ENCODE assay signal across 22 cellular contexts in genomic region chr4:38442073-38442788, GRCh38.
A peak's percentile ranks its signal among the peaks of the same experiment; 100 is the strongest.
DNase-seq lines count a peak whose midpoint lies in the region; ATAC-seq, FAIRE-seq and TF ChIP-seq lines count a peak whose summit lies in the region.
"Had no signal": no experiment of that assay in that cellular context is flagged by ENCODE, and none has a peak within 500 bp of the region (broad histone marks: within the 10 kb centered on the region; RNA-seq: fewer than 3 reads in every experiment).

No MANE protein-coding gene starts in this region.

- WGBS in HepG2 (ENCODE audit: low lambda C conversion rate): 29% methylated on average over 5 of the region's 5 CpGs
- 72% methylated on average over 4 of the region's 5 CpGs for WGBS in right lobe of liver (ENCODE audit: insufficient coverage, low coverage, low lambda C conversion rate, missing lambda C conversion rate)
- WGBS in GM12878 (ENCODE audit: insufficient coverage, insufficient replicate concordance, low lambda C conversion rate, missing lambda C conversion rate): under 1% methylated on average over 5 of the region's 5 CpGs

- H3K9me3 Mint-ChIP-seq in stimulated activated memory B cell treated with anti-CD40 and anti-IgM and Interleukin-4, amounts not matched to agents 10 μg/mL and 1 μg/mL and 100 μg/mL, for 72 hours: peaks cover 6% of the 10 kb centered on the region
- H3K9me3 Mint-ChIP-seq in stimulated activated naive CD8-positive, alpha-beta T cell treated with anti-CD3 and anti-CD28 coated beads, Interleukin-15, amount 100 ng/mL, for 72 hours: peaks cover 11 to 21% of the 10 kb centered on the region in 2 donors

- CTCF ChIA-PET in HepG2 (lab: Yijun Ruan, JAX; ENCODE audit: low intra/inter-chr PET ratio, low total read pairs) (no interaction called here), GM12878 (lab: Yijun Ruan, JAX) (interaction anchor here (0.6 to 1.9 kb wide), 2 partner anchors 123 to 875 kb away, joined by 3 to 4 read pairs; no protein-coding TSS in a partner anchor)

- H3K4me3 ChIP-seq in HepG2 (replicated peaks in 1 of 3; ENCODE audit: insufficient read depth in 1 of 3, low read depth in 2 of 3, low read length in 3 of 3) (no peak overlapping the region), right lobe of liver (no peak overlapping the region), GM12878 (no peak overlapping the region)
- H3K4me3 ChIP-seq: A549, GM23248 had no signal

- H3K9ac ChIP-seq in HepG2 (ENCODE audit: insufficient read depth, low read depth, low read length): no peak overlapping the region
- H3K9ac ChIP-seq in GM12878 (ENCODE audit: control insufficient read depth, insufficient read depth, low read length): no peak overlapping the region
- H3K9ac ChIP-seq: GM23248, KMS-11 had no signal

- no peak overlapping the region; the same call in 1 of the 2 replicates for H3K4me2 ChIP-seq in HepG2 (ENCODE audit: low read depth, low read length)
- H3K4me2 ChIP-seq in GM12878 (ENCODE audit: control insufficient read depth, insufficient read depth): peak overlapping the region; percentile 82; the same call in 1 of the 2 replicates
- H3K4me2 ChIP-seq: A549, KMS-11 had no signal

- no peak overlapping the region for H3K27ac Mint-ChIP-seq in stimulated activated memory B cell treated with anti-CD40 and anti-IgM and Interleukin-4, amounts not matched to agents 10 μg/mL and 1 μg/mL and 100 μg/mL, for 72 hours
- no peak overlapping the region for H3K27ac Mint-ChIP-seq in stimulated activated naive CD8-positive, alpha-beta T cell treated with anti-CD3 and anti-CD28 coated beads, Interleukin-15, amount 100 ng/mL, for 72 hours
- H3K27ac Mint-ChIP-seq: CD4-positive, alpha-beta T cell; HFFc6 had no signal

- TF ChIP-seq CTCF in HepG2 (CRISPR knock-in tag; IDR thresholded peaks at IDR 0.05) (no peak), right lobe of liver (IDR thresholded peaks at IDR 0.05) (no peak), GM12878 (IDR thresholded peaks at IDR 0.05 in 2 of 3, conservative IDR thresholded peaks at IDR 0.05 in 1 of 3; ENCODE audit: control insufficient read depth in 2 of 3, extremely low read depth in 1 of 3, insufficient read depth in 1 of 3, low read depth in 3 of 3, low read length in 3 of 3) (no peak)

- BruUV-seq in HepG2 (replicated peaks; lab: Mats Ljungman, UMichigan) (no TSS peak), GM12878 (replicated peaks; lab: Mats Ljungman, UMichigan) (no TSS peak)

- peaks cover 9% of the 10 kb centered on the region for H3K27me3 Mint-ChIP-seq in stimulated activated memory B cell treated with anti-CD40 and anti-IgM and Interleukin-4, amounts not matched to agents 10 μg/mL and 1 μg/mL and 100 μg/mL, for 72 hours
- no peaks in the 10 kb centered on the region for H3K27me3 Mint-ChIP-seq in stimulated activated naive CD8-positive, alpha-beta T cell treated with anti-CD3 and anti-CD28 coated beads, Interleukin-15, amount 100 ng/mL, for 72 hours
- H3K27me3 Mint-ChIP-seq: CD4-positive, alpha-beta T cell had no signal

- H4K20me1 ChIP-seq in HepG2 (ENCODE audit: insufficient read depth, low read length): no peaks in the 10 kb centered on the region
- H4K20me1 ChIP-seq in GM12878 (ENCODE audit: control insufficient read depth, insufficient read depth): no peaks in the 10 kb centered on the region

- H3K36me3 Mint-ChIP-seq in stimulated activated memory B cell treated with anti-CD40 and anti-IgM and Interleukin-4, amounts not matched to agents 10 μg/mL and 1 μg/mL and 100 μg/mL, for 72 hours: no peaks in the 10 kb centered on the region

- RAD21 ChIA-PET in GM12878 (lab: Charles Lee; ENCODE audit: unreplicated experiment): no interaction called here

- no peak for TF ChIP-seq EP300 in HepG2 (IDR thresholded peaks at IDR 0.05; ENCODE audit: low read depth in 2 of 2, low read length in 2 of 2)
- TF ChIP-seq EP300 in HepG2 (CRISPR knock-in tag; IDR thresholded peaks at IDR 0.05; ENCODE audit: borderline replicate concordance): no peak
- TF ChIP-seq EP300 in GM12878 (IDR thresholded peaks at IDR 0.05; ENCODE audit: borderline replicate concordance in 1 of 2, control insufficient read depth in 1 of 2, low read depth in 2 of 2, low read length in 2 of 2): no peak

- peaks cover 16% of the 10 kb centered on the region for H3K9me3 ChIP-seq in HepG2 (ENCODE audit: low read length)
- peaks cover 0 to 4% (median 0%) of the 10 kb centered on the region in 4 donors for H3K9me3 ChIP-seq in right lobe of liver
- peaks cover 5% of the 10 kb centered on the region for H3K9me3 ChIP-seq in GM12878 (replicated peaks; ENCODE audit: control insufficient read depth, insufficient read depth, low read length)
- H3K9me3 ChIP-seq: A549 had no signal

- POLR2A ChIA-PET in HepG2 (lab: Yijun Ruan, JAX): interaction anchor here (1.1 kb wide), 1 partner anchor 8 kb away, joined by 3 read pairs; no protein-coding TSS in a partner anchor
- POLR2A ChIA-PET in GM12878 (lab: Charles Lee): interaction anchor here (0.6 kb wide), 1 partner anchor 16 kb away, joined by 3 read pairs; no protein-coding TSS in a partner anchor

- H3K4me3 Mint-ChIP-seq in stimulated activated memory B cell treated with anti-CD40 and anti-IgM and Interleukin-4, amounts not matched to agents 10 μg/mL and 1 μg/mL and 100 μg/mL, for 72 hours: no peak overlapping the region
- no peak overlapping the region for H3K4me3 Mint-ChIP-seq in stimulated activated naive CD8-positive, alpha-beta T cell treated with anti-CD3 and anti-CD28 coated beads, Interleukin-15, amount 100 ng/mL, for 72 hours
- H3K4me3 Mint-ChIP-seq: CD4-positive, alpha-beta T cell; HFFc6 had no signal

- in situ Hi-C loops in HepG2 (cut with HindIII; ENCODE audit: extremely low pct_ligation_motif_present, low pct_unique_long_range_greater_than_20kb): no loop called here
- in situ Hi-C loops in GM12878 (cut with MboI): no loop called here

- H3K27ac ChIP-seq in HepG2 (ENCODE audit: extremely low read length, insufficient read depth, low read length): no peak overlapping the region
- no peak overlapping the region for H3K27ac ChIP-seq in right lobe of liver
- H3K27ac ChIP-seq in GM12878 (ENCODE audit: control insufficient read depth, insufficient read depth): peak overlapping the region; percentile 25; the same call in 1 of the 2 replicates
- H3K27ac ChIP-seq: 22Rv1, A549, C4-2B, GM23248, KMS-11 had no signal

- DNase-seq in HepG2 (ENCODE audit: low spot score): no peak
- DNase-seq in right lobe of liver: no peak
- DNase-seq in GM12878 (ENCODE audit: low read depth, low spot score): no peak
- DNase-seq in kidney tubule cell (ENCODE audit: low spot score): peak; percentile 52
- DNase-seq in glomerular visceral epithelial cell (ENCODE audit: extremely low spot score): no peak
- DNase-seq in stimulated activated naive CD8-positive, alpha-beta T cell treated with anti-CD3 and anti-CD28 coated beads, Interleukin-15, amount 100 ng/mL, for 72 hours: no peak
- DNase-seq: AML-193; Caco-2; CD4-positive, alpha-beta T cell; DMS79 treated with DMSO at 0.1 percent for 48 hours; GM23248; H7; HFFc6 had no signal

- H3K79me2 ChIP-seq in HepG2 (ENCODE audit: insufficient read depth, low read length) (no peaks in the 10 kb centered on the region), GM12878 (ENCODE audit: control insufficient read depth, insufficient read depth, low read length) (no peaks in the 10 kb centered on the region)

- ATAC-seq in HepG2 (no peak), right lobe of liver (no peak), GM12878 (no peak), HG03108 (IDR thresholded peaks at IDR 0.05; ENCODE audit: unreplicated experiment) (no peak)
- ATAC-seq in stimulated activated memory B cell treated with anti-CD40 and anti-IgM and Interleukin-4, amounts not matched to agents 10 μg/mL and 1 μg/mL and 100 μg/mL, for 72 hours: peak; percentile 71
- ATAC-seq in stimulated activated naive CD8-positive, alpha-beta T cell treated with anti-CD3 and anti-CD28 coated beads, Interleukin-15, amount 100 ng/mL, for 72 hours: no peak
- ATAC-seq: A549, HCT116 had no signal

- TF ChIP-seq RAD21 in HepG2 (CRISPR knock-in tag; IDR thresholded peaks at IDR 0.05) (no peak), GM12878 (IDR thresholded peaks at IDR 0.05; ENCODE audit: insufficient read depth, low read depth, low read length) (no peak)

- H3K27me3 ChIP-seq in HepG2 (ENCODE audit: control insufficient read depth in 1 of 2, insufficient read depth in 2 of 2, low read length in 2 of 2) (no peaks in the 10 kb centered on the region; a peak in 1 of 5 replicates), right lobe of liver (no peaks in the 10 kb centered on the region), GM12878 (replicated peaks in 1 of 2; ENCODE audit: control insufficient read depth in 2 of 2, insufficient read depth in 2 of 2, low read length in 1 of 2) (no peaks in the 10 kb centered on the region)

- H2AFZ ChIP-seq in HepG2 (ENCODE audit: low read length) (no peak overlapping the region), GM12878 (ENCODE audit: control insufficient read depth, low read depth, low read length) (peak overlapping the region; percentile 39; the same call in 1 of the 2 replicates)
- H2AFZ ChIP-seq: GM23248 had no signal

- peaks cover 6% of the 10 kb centered on the region for H3K4me1 Mint-ChIP-seq in stimulated activated memory B cell treated with anti-CD40 and anti-IgM and Interleukin-4, amounts not matched to agents 10 μg/mL and 1 μg/mL and 100 μg/mL, for 72 hours
- no peaks in the 10 kb centered on the region for H3K4me1 Mint-ChIP-seq in stimulated activated naive CD8-positive, alpha-beta T cell treated with anti-CD3 and anti-CD28 coated beads, Interleukin-15, amount 100 ng/mL, for 72 hours

- SMC1A ChIA-PET in GM12878 (lab: Charles Lee; ENCODE audit: uncharacterized antibody, unreplicated experiment): interaction anchor here (0.6 to 0.8 kb wide), 2 partner anchors 12 to 14 kb away, joined by 3 to 4 read pairs; no protein-coding TSS in a partner anchor

- H3K36me3 ChIP-seq in HepG2 (replicated peaks in 1 of 2; ENCODE audit: control insufficient read depth in 1 of 2, insufficient read depth in 2 of 2, low read length in 2 of 2): no peaks in the 10 kb centered on the region
- no peaks in the 10 kb centered on the region for H3K36me3 ChIP-seq in right lobe of liver
- no peaks in the 10 kb centered on the region for H3K36me3 ChIP-seq in GM12878 (ENCODE audit: control insufficient read depth in 2 of 2, insufficient read depth in 2 of 2, low read length in 1 of 2)

- intact Hi-C loops in HepG2 (cut with micrococcal nuclease; ENCODE audit: unreplicated experiment) (no loop called here), right lobe of liver (cut with DNase I) (no loop called here), GM12878 (cut with micrococcal nuclease; ENCODE audit: unreplicated experiment) (loop anchor here (10.0 kb wide), 1 partner anchor 233 kb away; no protein-coding TSS in a partner anchor)

- FAIRE-seq in HepG2 (lab: Jason Lieb, UNC) (no peak), GM12878 (lab: Jason Lieb, UNC) (peak; percentile 27)
- FAIRE-seq: A549, D721Med, GM19239 had no signal

- H3K4me1 ChIP-seq in HepG2 (ENCODE audit: insufficient read depth, low read length) (peaks cover 9% of the 10 kb centered on the region), right lobe of liver (no peaks in the 10 kb centered on the region), GM12878 (ENCODE audit: control insufficient read depth, insufficient read depth, low read length) (peaks cover 5% of the 10 kb centered on the region)
- H3K4me1 ChIP-seq: A549, Caco-2 had no signal

- TF ChIP-seq POLR2A in HepG2 (IDR thresholded peaks at IDR 0.05; ENCODE audit: insufficient read depth in 1 of 2, low read depth in 2 of 2, low read length in 2 of 2) (no peak), right lobe of liver (IDR thresholded peaks at IDR 0.05) (no peak), GM12878 (IDR thresholded peaks at IDR 0.05; ENCODE audit: low read depth, low read length) (no peak)

Comparison
In these comparisons a context has a peak if more than half of its experiments do, and no peak if none do; other contexts are left out.
1. Of the 75 proteins assayed by ChIP-seq in both HepG2 and GM12878: peak only in HepG2: none; only in GM12878: CBX5, FOXM1, JUNB and NFIC; in both: none; in neither: 69; mixed calls (peak in some experiments, not most) for 2.